Comparison of ENCODE assay signal across 32 cellular contexts in the genomic region with DNA sequence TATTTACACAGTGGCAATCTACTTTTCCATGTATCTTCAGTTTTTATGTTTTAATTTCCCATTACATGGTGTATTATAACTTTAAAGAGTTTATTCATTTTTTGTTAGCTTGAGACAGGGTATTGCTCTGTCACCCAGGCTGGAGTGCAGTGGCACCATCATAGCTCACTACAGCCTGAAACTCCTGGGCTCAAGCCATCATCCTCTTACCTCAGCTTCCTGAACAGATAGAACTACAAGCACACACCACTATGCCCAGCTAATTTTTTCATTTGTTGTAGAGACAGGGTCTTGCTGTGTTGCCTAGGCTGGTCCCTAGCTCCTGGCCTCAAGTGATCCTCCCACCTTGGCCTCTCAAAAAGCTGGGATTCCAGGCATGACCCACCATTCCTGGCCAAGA.
DNase-seq lines count a peak whose midpoint lies in the region; ATAC-seq and TF ChIP-seq lines count a peak whose summit lies in the region.
"Had no signal": no experiment of that assay in that cellular context is flagged by ENCODE, and none has a peak within 500 bp of the region (broad histone marks: within the 10 kb centered on the region; RNA-seq: fewer than 3 reads in every experiment).

No MANE protein-coding gene starts in this region.

- no peaks in the 10 kb centered on the region for H3K27me3 ChIP-seq in HUES48 (ENCODE audit: control insufficient read depth, insufficient read depth, low read length)
- H3K27me3 ChIP-seq: ascending aorta, right lobe of liver, transverse colon had no signal

- H3K9me3 ChIP-seq in HUES48 (ENCODE audit: control insufficient read depth, insufficient read depth, low read length): no peaks in the 10 kb centered on the region
- H3K9me3 ChIP-seq: ascending aorta, mucosa of descending colon, prostate gland, right lobe of liver, transverse colon had no signal

- no peaks in the 10 kb centered on the region for H3K9me3 Mint-ChIP-seq in activated naive CD8-positive, alpha-beta T cell treated with anti-CD3 and anti-CD28 coated beads for 36 hours
- H3K9me3 Mint-ChIP-seq in activated naive CD8-positive, alpha-beta T cell treated with anti-CD3 and anti-CD28 coated beads, Interleukin-2, amount 50 U/mL, for 24 hours: no peaks in the 10 kb centered on the region
- no peaks in the 10 kb centered on the region for H3K9me3 Mint-ChIP-seq in activated naive CD4-positive, alpha-beta T cell treated with anti-CD3 and anti-CD28 coated beads, Interleukin-2, amount 50 U/mL, for 72 hours
- no peaks in the 10 kb centered on the region for H3K9me3 Mint-ChIP-seq in stimulated activated naive B cell treated with anti-CD40 and anti-IgM and Interleukin-4, amounts not matched to agents 10 μg/mL and 1 μg/mL and 100 μg/mL, for 72 hours
- H3K9me3 Mint-ChIP-seq: activated naive CD8-positive, alpha-beta T cell treated with anti-CD3 and anti-CD28 coated beads, Interleukin-2, amount 10 ng/mL, durations not matched to agents 7 days and 5 days; natural killer cell had no signal

- CTCF ChIA-PET in RWPE1 (lab: Yijun Ruan, JAX): interaction anchor here (0.6 kb wide), 1 partner anchor 96 kb away, joined by 3 read pairs; no protein-coding TSS in a partner anchor

- H3K27ac Mint-ChIP-seq in activated naive CD8-positive, alpha-beta T cell treated with anti-CD3 and anti-CD28 coated beads for 36 hours: peak overlapping the region; percentile 47
- no peak overlapping the region for H3K27ac Mint-ChIP-seq in activated naive CD8-positive, alpha-beta T cell treated with anti-CD3 and anti-CD28 coated beads, Interleukin-2, amount 50 U/mL, for 24 hours
- H3K27ac Mint-ChIP-seq in activated naive CD4-positive, alpha-beta T cell treated with anti-CD3 and anti-CD28 coated beads, Interleukin-2, amount 50 U/mL, for 72 hours: peak overlapping the region in 1 of 2 donors; percentile 90
- H3K27ac Mint-ChIP-seq in stimulated activated naive B cell treated with anti-CD40 and anti-IgM and Interleukin-4, amounts not matched to agents 10 μg/mL and 1 μg/mL and 100 μg/mL, for 72 hours: peak overlapping the region; percentile 52
- H3K27ac Mint-ChIP-seq: B cell had no signal

- peaks cover 85% of the 10 kb centered on the region for H3K36me3 ChIP-seq in HUES48 (ENCODE audit: control insufficient read depth, insufficient read depth, low read length)

- TF ChIP-seq CTCF in RWPE1 (conservative IDR thresholded peaks at IDR 0.05; ENCODE audit: low read depth) (no peak), GM13977 (IDR thresholded peaks at IDR 0.05; ENCODE audit: extremely low read depth, insufficient read depth, missing control alignments) (no peak)

- no peaks in the 10 kb centered on the region for H3K27me3 Mint-ChIP-seq in activated naive CD8-positive, alpha-beta T cell treated with anti-CD3 and anti-CD28 coated beads for 36 hours
- no peaks in the 10 kb centered on the region for H3K27me3 Mint-ChIP-seq in activated naive CD8-positive, alpha-beta T cell treated with anti-CD3 and anti-CD28 coated beads, Interleukin-2, amount 50 U/mL, for 24 hours
- H3K27me3 Mint-ChIP-seq in stimulated activated naive B cell treated with anti-CD40 and anti-IgM and Interleukin-4, amounts not matched to agents 10 μg/mL and 1 μg/mL and 100 μg/mL, for 72 hours: no peaks in the 10 kb centered on the region
- H3K27me3 Mint-ChIP-seq: activated naive CD8-positive, alpha-beta T cell treated with anti-CD3 and anti-CD28 coated beads, Interleukin-2, amount 10 ng/mL, durations not matched to agents 7 days and 5 days; B cell had no signal

- POLR2A ChIA-PET in RWPE1 (lab: Yijun Ruan, JAX; ENCODE audit: low non-redundant PET): no interaction called here

- in situ Hi-C loops in GM13977 (cut with MboI; ENCODE audit: low pct_unique_long_range_greater_than_20kb, low sequenced_read_pairs, unreplicated experiment): no loop called here

- ATAC-seq in activated naive CD8-positive, alpha-beta T cell treated with anti-CD3 and anti-CD28 coated beads, Interleukin-2, amount 50 U/mL, for 24 hours: no peak
- ATAC-seq in activated naive CD4-positive, alpha-beta T cell treated with anti-CD3 and anti-CD28 coated beads, Interleukin-2, amount 50 U/mL, for 72 hours: peak; percentile 9 to 22
- peak; percentile 57 to 61 for ATAC-seq in stimulated activated naive B cell treated with anti-CD40 and anti-IgM and Interleukin-4, amounts not matched to agents 10 μg/mL and 1 μg/mL and 100 μg/mL, for 72 hours (replicated peaks)
- ATAC-seq: left cardiac atrium, mucosa of descending colon, natural killer cell, right lobe of liver had no signal

- peaks cover 13% of the 10 kb centered on the region for H3K4me1 Mint-ChIP-seq in activated naive CD8-positive, alpha-beta T cell treated with anti-CD3 and anti-CD28 coated beads for 36 hours
- H3K4me1 Mint-ChIP-seq in activated naive CD8-positive, alpha-beta T cell treated with anti-CD3 and anti-CD28 coated beads, Interleukin-2, amount 50 U/mL, for 24 hours: peaks cover 12% of the 10 kb centered on the region
- H3K4me1 Mint-ChIP-seq in stimulated activated naive B cell treated with anti-CD40 and anti-IgM and Interleukin-4, amounts not matched to agents 10 μg/mL and 1 μg/mL and 100 μg/mL, for 72 hours: peaks cover 7 to 9% of the 10 kb centered on the region in 2 donors
- H3K4me1 Mint-ChIP-seq: B cell had no signal

- H3K4me3 Mint-ChIP-seq in activated naive CD8-positive, alpha-beta T cell treated with anti-CD3 and anti-CD28 coated beads for 36 hours: no peak overlapping the region
- no peak overlapping the region for H3K4me3 Mint-ChIP-seq in activated naive CD8-positive, alpha-beta T cell treated with anti-CD3 and anti-CD28 coated beads, Interleukin-2, amount 50 U/mL, for 24 hours
- no peak overlapping the region for H3K4me3 Mint-ChIP-seq in stimulated activated naive B cell treated with anti-CD40 and anti-IgM and Interleukin-4, amounts not matched to agents 10 μg/mL and 1 μg/mL and 100 μg/mL, for 72 hours
- H3K4me3 Mint-ChIP-seq: activated naive CD8-positive, alpha-beta T cell treated with anti-CD3 and anti-CD28 coated beads, Interleukin-2, amount 10 ng/mL, durations not matched to agents 7 days and 5 days; B cell; natural killer cell had no signal

- 0 out of 2 replicates have a peak overlapping the region, but pooled peaks have one; percentile 20 for H3K9ac ChIP-seq in HUES48 (ENCODE audit: low read depth, low read length)

- peaks cover 19% of the 10 kb centered on the region for H3K36me3 Mint-ChIP-seq in activated naive CD8-positive, alpha-beta T cell treated with anti-CD3 and anti-CD28 coated beads for 36 hours
- H3K36me3 Mint-ChIP-seq in activated naive CD8-positive, alpha-beta T cell treated with anti-CD3 and anti-CD28 coated beads, Interleukin-2, amount 50 U/mL, for 24 hours (ENCODE audit: low read depth): peaks cover 15% of the 10 kb centered on the region
- H3K36me3 Mint-ChIP-seq in activated naive CD4-positive, alpha-beta T cell treated with anti-CD3 and anti-CD28 coated beads, Interleukin-2, amount 50 U/mL, for 72 hours: peaks cover 9 to 15% of the 10 kb centered on the region in 2 donors
- H3K36me3 Mint-ChIP-seq in stimulated activated naive B cell treated with anti-CD40 and anti-IgM and Interleukin-4, amounts not matched to agents 10 μg/mL and 1 μg/mL and 100 μg/mL, for 72 hours: peaks cover 46 to 72% of the 10 kb centered on the region in 2 donors

- no peak overlapping the region for H3K27ac ChIP-seq in HUES48 (ENCODE audit: low read depth, low read length)
- no peak overlapping the region for H3K27ac ChIP-seq in RWPE1
- H3K27ac ChIP-seq: ascending aorta, PC-9, prostate gland, right lobe of liver, transverse colon had no signal

- no peaks in the 10 kb centered on the region for H3K4me1 ChIP-seq in HUES48 (ENCODE audit: control insufficient read depth, insufficient read depth, low read length)
- H3K4me1 ChIP-seq: ascending aorta, prostate gland, right lobe of liver, transverse colon had no signal

- DNase-seq in activated naive CD8-positive, alpha-beta T cell treated with anti-CD3 and anti-CD28 coated beads for 36 hours: no peak
- no peak for DNase-seq in activated naive CD8-positive, alpha-beta T cell treated with anti-CD3 and anti-CD28 coated beads, Interleukin-2, amount 50 U/mL, for 24 hours
- DNase-seq in activated naive CD4-positive, alpha-beta T cell treated with anti-CD3 and anti-CD28 coated beads, Interleukin-2, amount 50 U/mL, for 72 hours (ENCODE audit: low spot score in 2 of 2): no peak
- no peak for DNase-seq in stimulated activated naive B cell treated with anti-CD40 and anti-IgM and Interleukin-4, amounts not matched to agents 10 μg/mL and 1 μg/mL and 100 μg/mL, for 72 hours
- DNase-seq in activated gamma-delta T cell treated with Interleukin-2 at 50 U/mL for 16 hours (no peak), RWPE1 (ENCODE audit: low spot score) (no peak), GM13977 (ENCODE audit: low spot score) (no peak)
- DNase-seq: ACHN; activated CD8-positive, alpha-beta memory T cell treated with anti-CD3 and anti-CD28 coated beads for 24 hours; activated naive CD8-positive, alpha-beta T cell treated with anti-CD3 and anti-CD28 coated beads, Interleukin-2, amount 10 ng/mL, durations not matched to agents 7 days and 5 days; DMS53; effector memory CD4-positive, alpha-beta T cell; HCEC 1CT; hypothalamus; left cardiac atrium; mucosa of descending colon; natural killer cell; NCI-H1105 treated with DMSO at 0.1 percent for 48 hours; NCI-H2029 treated with DMSO at 0.1 percent for 48 hours; NCI-H524; nucleus accumbens; PC-9; right lobe of liver; Right ventricle myocardium superior; stimulated activated CD4-positive, alpha-beta T cell treated with anti-CD3 and anti-CD28 coated beads, Interleukin-2, amount 100 ng/mL, for 48 hours; T-helper 2 cell; transverse colon had no signal

- H3K4me3 ChIP-seq in HUES48 (ENCODE audit: low read depth, low read length): no peak overlapping the region
- H3K4me3 ChIP-seq: ascending aorta, lung, mucosa of descending colon, PC-9, prostate gland, right lobe of liver, transverse colon had no signal
